ENCODE assay signal across 13 cellular contexts in genomic region chr6:13508711-13509705, GRCh38. TPM values are rescaled to one million over a fixed set of nuclear protein-coding genes. Genes with fewer than 3 reads are reported as not detected.
DNase-seq lines count a peak whose midpoint lies in the region; ATAC-seq and TF ChIP-seq lines count a peak whose summit lies in the region.
"Had no signal": no experiment of that assay in that cellular context is flagged by ENCODE, and none has a peak within 500 bp of the region (broad histone marks: within the 10 kb centered on the region; RNA-seq: fewer than 3 reads in every experiment).

No MANE protein-coding gene starts in this region.

- H3K4me1 Mint-ChIP-seq in HFFc6 (ENCODE audit: low read depth) = peaks cover 15% of the 10 kb centered on the region

- H3K9me3 ChIP-seq in body of pancreas = no peaks in the 10 kb centered on the region
- H3K9me3 ChIP-seq in left ventricle myocardium inferior (replicated peaks) = no peaks in the 10 kb centered on the region
- H3K9me3 ChIP-seq in aorta (ENCODE audit: control insufficient read depth, low read length) = no peaks in the 10 kb centered on the region
- H3K9me3 ChIP-seq in tibial nerve = no peaks in the 10 kb centered on the region

- no peak overlapping the region; the same call in 1 of the 2 replicates for H3K27ac Mint-ChIP-seq in HFFc6
- H3K27ac Mint-ChIP-seq: activated CD8-positive, alpha-beta memory T cell treated with anti-CD3 and anti-CD28 coated beads, Interleukin-2, amount 10 ng/mL, durations not matched to agents 7 days and 5 days; activated naive CD8-positive, alpha-beta T cell had no signal

- H3K4me1 ChIP-seq in body of pancreas (peaks cover 4% of the 10 kb centered on the region), left ventricle myocardium inferior (peaks cover 47% of the 10 kb centered on the region), aorta (ENCODE audit: control insufficient read depth in 1 of 2, insufficient read depth in 2 of 2, low read length in 2 of 2) (no peaks in the 10 kb centered on the region), tibial nerve (peaks cover 0 to 13% (median 0%) of the 10 kb centered on the region in 4 donors)

- peak in 1 of 2 donors; percentile 57 for TF ChIP-seq EP300 in tibial nerve (IDR thresholded peaks at IDR 0.05)

- intact Hi-C loops in body of pancreas (cut with DNase I) (no loop called here), left ventricle myocardium inferior (cut with micrococcal nuclease) (no loop called here), aorta (cut with DNase I) (no loop called here)

- H3K27me3 Mint-ChIP-seq in HFFc6 (ENCODE audit: insufficient read depth) = peaks cover 9% of the 10 kb centered on the region
- H3K27me3 Mint-ChIP-seq: activated naive CD8-positive, alpha-beta T cell had no signal

- no peaks in the 10 kb centered on the region for H3K27me3 ChIP-seq in body of pancreas
- H3K27me3 ChIP-seq in left ventricle myocardium inferior (ENCODE audit: low read depth) = no peaks in the 10 kb centered on the region
- no peaks in the 10 kb centered on the region for H3K27me3 ChIP-seq in aorta (ENCODE audit: control insufficient read depth in 1 of 2, insufficient read depth in 2 of 2, low read length in 1 of 2)
- no peaks in the 10 kb centered on the region for H3K27me3 ChIP-seq in tibial nerve

- no peak for TF ChIP-seq POLR2A in body of pancreas (IDR thresholded peaks at IDR 0.05)
- no peak for TF ChIP-seq POLR2A in tibial nerve (IDR thresholded peaks at IDR 0.05)

- TF ChIP-seq CTCF in HFFc6 (IDR thresholded peaks at IDR 0.05) (peak; percentile 7; the same call in 1 of the 2 replicates), body of pancreas (IDR thresholded peaks at IDR 0.05) (no peak), left ventricle myocardium inferior (IDR thresholded peaks at IDR 0.05; ENCODE audit: borderline replicate concordance) (no peak), tibial nerve (IDR thresholded peaks at IDR 0.05) (no peak)

- WGBS in body of pancreas, 2 donors = 48 to 49% methylated on average over 13 of the region's 13 CpGs
- 7 to 8% methylated on average over 13 of the region's 13 CpGs for WGBS in aorta, 2 donors
- WGBS in tibial nerve, 2 donors = 35 to 42% methylated on average over 13 of the region's 13 CpGs

- DNase-seq in HFFc6 (peak; percentile 63), body of pancreas (peak in 1 of 4 donors; percentile 7), left ventricle myocardium inferior (no peak), aorta (no peak), tibial nerve (ENCODE audit: low spot score in 2 of 2) (no peak)
- no peak for DNase-seq in stimulated activated CD4-positive, alpha-beta T cell treated with anti-CD3 and anti-CD28 coated beads, Interleukin-2, amount 100 ng/mL, for 48 hours
- DNase-seq in stimulated activated CD4-positive, alpha-beta T cell treated with anti-CD3 and anti-CD28 coated beads, Interleukin-1b, Interleukin-23, amount 100 ng/mL, for 48 hours = no peak
- DNase-seq: activated CD8-positive, alpha-beta memory T cell treated with anti-CD3 and anti-CD28 coated beads, Interleukin-2, amount 10 ng/mL, durations not matched to agents 7 days and 5 days; NCI-H1092; NCI-H526; retina; SHP77 had no signal

- no peak overlapping the region for H3K27ac ChIP-seq in body of pancreas
- H3K27ac ChIP-seq in left ventricle myocardium inferior (replicated peaks) = peak overlapping the region; percentile 43
- H3K27ac ChIP-seq in aorta (ENCODE audit: low read depth in 1 of 2, low read length in 2 of 2) = no peak overlapping the region
- H3K27ac ChIP-seq in tibial nerve = peak overlapping the region in 2 of 4 donors; percentile 32 to 63

- no peak overlapping the region for H3K4me3 Mint-ChIP-seq in HFFc6
- H3K4me3 Mint-ChIP-seq: activated CD8-positive, alpha-beta memory T cell treated with anti-CD3 and anti-CD28 coated beads, Interleukin-2, amount 10 ng/mL, durations not matched to agents 7 days and 5 days; activated naive CD8-positive, alpha-beta T cell had no signal

- H3K4me3 ChIP-seq in body of pancreas (no peak overlapping the region), left ventricle myocardium inferior (no peak overlapping the region), aorta (ENCODE audit: low read length in 2 of 2) (no peak overlapping the region), tibial nerve (no peak overlapping the region)

- 0 out of 2 replicates have a peak, but pooled peaks cover 4% of the 10 kb centered on the region for H3K36me3 Mint-ChIP-seq in HFFc6 (ENCODE audit: low read depth)
- H3K36me3 Mint-ChIP-seq: activated CD8-positive, alpha-beta memory T cell treated with anti-CD3 and anti-CD28 coated beads, Interleukin-2, amount 10 ng/mL, durations not matched to agents 7 days and 5 days; activated naive CD8-positive, alpha-beta T cell had no signal

- peaks cover 12% of the 10 kb centered on the region for H3K9me3 Mint-ChIP-seq in HFFc6

- ATAC-seq in body of pancreas (peak; percentile 45), aorta (ENCODE audit: low FRiP score) (peak; percentile 26)
- ATAC-seq: activated CD8-positive, alpha-beta memory T cell treated with anti-CD3 and anti-CD28 coated beads, Interleukin-2, amount 10 ng/mL, durations not matched to agents 7 days and 5 days had no signal

- H3K36me3 ChIP-seq in body of pancreas (replicated peaks in 1 of 2; ENCODE audit: insufficient read depth in 1 of 2, low read depth in 2 of 2) = no peaks in the 10 kb centered on the region
- H3K36me3 ChIP-seq in left ventricle myocardium inferior = no peaks in the 10 kb centered on the region
- H3K36me3 ChIP-seq in aorta (ENCODE audit: control insufficient read depth in 1 of 2, insufficient read depth in 2 of 2, low read length in 1 of 2) = no peaks in the 10 kb centered on the region
- H3K36me3 ChIP-seq in tibial nerve = no peaks in the 10 kb centered on the region

RNA-seq across cellular contexts. Expression of gene GFOD1, which starts 21.6 kb away (rescaled TPM):
- total RNA-seq in HFFc6 (2021; fragmentation: NEBNext Ultra II Directional; extraction: Animal tissue kit (Norgen Biotek cat#: 25700)) = 1 to 10 TPM; 2.3 to 4.7 (median 2.9) TPM
- total RNA-seq in body of pancreas = 1 to 10 TPM; 4.3 to 5.2 TPM
- total RNA-seq in left ventricle myocardium inferior = 51.6 TPM
- total RNA-seq in aorta = 10 to 100 TPM; 16.0 to 17.3 TPM
- polyA plus RNA-seq in aorta = 1 to 10 TPM; 1.6 to 2.5 TPM
- 10 to 100 TPM; 21.8 to 49.4 (median 31.1) TPM for total RNA-seq in tibial nerve
